Comparison of ENCODE assay signal across 12 cellular contexts in genomic region chr17:64741924-64742670, GRCh38.
A peak's percentile ranks its signal among the peaks of the same experiment; 100 is the strongest.
DNase-seq lines count a peak whose midpoint lies in the region; ATAC-seq and TF ChIP-seq lines count a peak whose summit lies in the region.
"Had no signal": no experiment of that assay in that cellular context is flagged by ENCODE, and none has a peak within 500 bp of the region (broad histone marks: within the 10 kb centered on the region; RNA-seq: fewer than 3 reads in every experiment).

No MANE protein-coding gene starts in this region.

- ATAC-seq in GM21529 (IDR thresholded peaks at IDR 0.05; ENCODE audit: unreplicated experiment): no peak
- no peak for ATAC-seq in GM19455 (IDR thresholded peaks at IDR 0.05; ENCODE audit: unreplicated experiment)
- ATAC-seq: T-helper 17 cell had no signal

- H3K27ac ChIP-seq in right atrium auricular region (peak overlapping the region; percentile 58 to 64), skeletal muscle tissue (ENCODE audit: low read depth, low read length) (peak overlapping the region; percentile 49)
- H3K27ac ChIP-seq: neutrophil had no signal

- H3K4me3 ChIP-seq in astrocyte of the spinal cord (ENCODE audit: low read depth, low read length): no peak overlapping the region
- no peak overlapping the region for H3K4me3 ChIP-seq in right atrium auricular region
- H3K4me3 ChIP-seq in skeletal muscle tissue (ENCODE audit: low read length in 3 of 3): no peak overlapping the region

- H3K9ac ChIP-seq in skeletal muscle tissue (ENCODE audit: low read depth in 1 of 3, low read length in 3 of 3): no peak overlapping the region

- H3K9me3 ChIP-seq in right atrium auricular region (no peaks in the 10 kb centered on the region), skeletal muscle tissue (ENCODE audit: control insufficient read depth in 3 of 3, low read length in 3 of 3) (no peaks in the 10 kb centered on the region)
- H3K9me3 ChIP-seq: neutrophil had no signal

- H3K4me1 ChIP-seq in right atrium auricular region (peaks cover 0 to 36% of the 10 kb centered on the region in 2 donors), skeletal muscle tissue (ENCODE audit: control insufficient read depth in 3 of 3, insufficient read depth in 3 of 3, low read length in 3 of 3) (peaks cover 3 to 9% (median 4%) of the 10 kb centered on the region in 3 donors)

- DNase-seq in EH (ENCODE audit: low read depth) (peak; percentile 90), astrocyte of the spinal cord (ENCODE audit: low read depth, low spot score) (peak; percentile 37), right atrium auricular region (ENCODE audit: low spot score) (peak; percentile 89), OCI-M2 (lab: John Stamatoyannopoulos, UW; ENCODE audit: unreplicated experiment) (no peak), NCI-H446 treated with DMSO at 0.1 percent for 48 hours (lab: John Stamatoyannopoulos, UW) (no peak)
- DNase-seq: COR-L47, NCI-H526, T-helper 17 cell had no signal

- H3K27me3 ChIP-seq in right atrium auricular region: no peaks in the 10 kb centered on the region
- H3K27me3 ChIP-seq in skeletal muscle tissue (ENCODE audit: control insufficient read depth in 3 of 3, insufficient read depth in 3 of 3, low read length in 3 of 3): no peaks in the 10 kb centered on the region
- H3K27me3 ChIP-seq: neutrophil had no signal

- in situ Hi-C loops in astrocyte of the spinal cord (cut with HindIII; ENCODE audit: low sequenced_read_pairs): no loop called here

- H3K36me3 ChIP-seq in right atrium auricular region: no peaks in the 10 kb centered on the region
- H3K36me3 ChIP-seq in skeletal muscle tissue (ENCODE audit: control insufficient read depth in 3 of 3, insufficient read depth in 3 of 3, low read length in 3 of 3): no peaks in the 10 kb centered on the region

- TF ChIP-seq CTCF in astrocyte of the spinal cord (IDR thresholded peaks at IDR 0.05; ENCODE audit: low read depth, low read length) (no peak), right atrium auricular region (IDR thresholded peaks at IDR 0.05) (no peak)

Comparison
In these comparisons a context has a peak if more than half of its experiments do, and no peak if none do; other contexts are left out.
1. DNase-seq: peak in EH (single experiment), astrocyte of the spinal cord (single experiment) and right atrium auricular region (single experiment); none in OCI-M2 (single experiment) and NCI-H446 treated with DMSO at 0.1 percent for 48 hours (single experiment).